In genomic region chr4:76504613-76505465, GRCh38 we compare ENCODE assay signal across 8 cellular contexts.
DNase-seq lines count a peak whose midpoint lies in the region; ATAC-seq and TF ChIP-seq lines count a peak whose summit lies in the region.

No MANE protein-coding gene starts in this region.

- H3K79me2 ChIP-seq in Loucy (ENCODE audit: insufficient read depth, low read length) (no peaks in the 10 kb centered on the region), smooth muscle cell (ENCODE audit: low read depth) (no peaks in the 10 kb centered on the region)

- H3K4me1 Mint-ChIP-seq in T-helper 17 cell (peaks cover 4% of the 10 kb centered on the region), glutamatergic neuron (ENCODE audit: low read depth, unreplicated experiment) (no peaks in the 10 kb centered on the region)

- no peaks in the 10 kb centered on the region for H3K4me1 ChIP-seq in Loucy (ENCODE audit: insufficient read depth, low read length, poor library complexity, severe bottlenecking)
- no peaks in the 10 kb centered on the region for H3K4me1 ChIP-seq in smooth muscle cell (ENCODE audit: low read depth)

- H3K9ac ChIP-seq in Loucy (ENCODE audit: low read depth, low read length, poor library complexity, severe bottlenecking), result no peak overlapping the region
- no peak overlapping the region for H3K9ac ChIP-seq in smooth muscle cell (ENCODE audit: low read depth)

- H3K4me3 ChIP-seq in Loucy (ENCODE audit: low read length, poor library complexity, severe bottlenecking), result no peak overlapping the region
- H3K4me3 ChIP-seq in smooth muscle cell, result no peak overlapping the region

- DNase-seq in NOMO-1 treated with DMSO at 0.1 percent for 48 hours (lab: John Stamatoyannopoulos, UW; ENCODE audit: unreplicated experiment) (peak; percentile 48), NOMO-1 treated with dmso at 0.1 percent for 144 hours (lab: John Stamatoyannopoulos, UW; ENCODE audit: unreplicated experiment) (no peak), T-helper 17 cell (no peak), glutamatergic neuron (no peak), smooth muscle cell (lab: John Stamatoyannopoulos, UW; ENCODE audit: unreplicated experiment) (no peak)

- no peak for TF ChIP-seq POLR2A in GM18505 (IDR thresholded peaks at IDR 0.05; ENCODE audit: borderline replicate concordance, extremely low read depth, insufficient read depth, insufficient read length)

- H3K4me2 ChIP-seq in Loucy (ENCODE audit: low read depth, low read length, poor library complexity, severe bottlenecking) (no peak overlapping the region), smooth muscle cell (no peak overlapping the region)

- H3K27me3 Mint-ChIP-seq in T-helper 17 cell (peaks cover 39% of the 10 kb centered on the region), glutamatergic neuron (ENCODE audit: unreplicated experiment) (no peaks in the 10 kb centered on the region)

- 85% methylated on average over 2 of the region's 2 CpGs for WGBS in smooth muscle cell (ENCODE audit: low lambda C conversion rate)

- H3K36me3 Mint-ChIP-seq in T-helper 17 cell (ENCODE audit: low read depth) (no peaks in the 10 kb centered on the region), glutamatergic neuron (ENCODE audit: unreplicated experiment) (no peaks in the 10 kb centered on the region)

- H3F3A ChIP-seq in Loucy (ENCODE audit: low read depth), result no peaks in the 10 kb centered on the region
- no peaks in the 10 kb centered on the region for H3F3A ChIP-seq in smooth muscle cell (ENCODE audit: low read depth)

- H3K4me3 Mint-ChIP-seq in T-helper 17 cell, result no peak overlapping the region
- H3K4me3 Mint-ChIP-seq in glutamatergic neuron (ENCODE audit: unreplicated experiment), result no peak overlapping the region

- no peaks in the 10 kb centered on the region for H3K9me2 ChIP-seq in Loucy (replicated peaks; ENCODE audit: low read depth, low read length)

- H3K27me3 ChIP-seq in Loucy (ENCODE audit: insufficient read depth, low read length, poor library complexity, severe bottlenecking) (no peaks in the 10 kb centered on the region), smooth muscle cell (ENCODE audit: low read depth) (no peaks in the 10 kb centered on the region)

- H2AFZ ChIP-seq in Loucy (ENCODE audit: low read length) (no peak overlapping the region), smooth muscle cell (ENCODE audit: low read depth) (no peak overlapping the region)

- H3K9me3 ChIP-seq in Loucy (ENCODE audit: insufficient read depth, low read depth, low read length) (no peaks in the 10 kb centered on the region), T-helper 17 cell (ENCODE audit: control insufficient read depth, low read length, poor library complexity, severe bottlenecking) (no peaks in the 10 kb centered on the region), smooth muscle cell (replicated peaks; ENCODE audit: low read depth) (no peaks in the 10 kb centered on the region)

- H4K20me1 ChIP-seq in Loucy (ENCODE audit: insufficient read depth, low read length, poor library complexity, severe bottlenecking) (no peaks in the 10 kb centered on the region), smooth muscle cell (ENCODE audit: low read depth) (no peaks in the 10 kb centered on the region)

- H3K27ac Mint-ChIP-seq in T-helper 17 cell (no peak overlapping the region), glutamatergic neuron (ENCODE audit: unreplicated experiment) (no peak overlapping the region)

- peak; percentile 44 for ATAC-seq in T-helper 17 cell
- ATAC-seq in GM19467 (IDR thresholded peaks at IDR 0.05; ENCODE audit: unreplicated experiment), result no peak
- no peak for ATAC-seq in GM18505 (IDR thresholded peaks at IDR 0.05; ENCODE audit: unreplicated experiment)

- H3K9me3 Mint-ChIP-seq in glutamatergic neuron (ENCODE audit: unreplicated experiment), result no peaks in the 10 kb centered on the region

- H3K27ac ChIP-seq in smooth muscle cell (ENCODE audit: low read depth), result no peak overlapping the region

- H3K36me3 ChIP-seq in Loucy (ENCODE audit: insufficient read depth, low read length), result no peaks in the 10 kb centered on the region
- H3K36me3 ChIP-seq in smooth muscle cell (ENCODE audit: low read depth), result no peaks in the 10 kb centered on the region

- TF ChIP-seq CTCF in Loucy (conservative IDR thresholded peaks at IDR 0.05; ENCODE audit: low read length) (peak; percentile 83), glutamatergic neuron (IDR thresholded peaks at IDR 0.05; ENCODE audit: partially characterized antibody, unreplicated experiment) (peak; percentile 67), smooth muscle cell (IDR thresholded peaks at IDR 0.05; ENCODE audit: borderline replicate concordance, insufficient read depth, poor library complexity, severe bottlenecking) (peak; percentile 69)
